ENCODE assay signal across 23 cellular contexts in genomic region chr4:58766763-58767162, GRCh38.
"Had no signal": no experiment of that assay in that cellular context is flagged by ENCODE, and none has a peak within 500 bp of the region (broad histone marks: within the 10 kb centered on the region; RNA-seq: fewer than 3 reads in every experiment).

No MANE protein-coding gene starts in this region.

- ATAC-seq: gastrocnemius medialis; left lobe of liver; naive thymus-derived CD8-positive, alpha-beta T cell; psoas muscle; right cardiac atrium; stimulated activated effector memory CD8-positive, alpha-beta T cell treated with anti-CD3 and anti-CD28 coated beads, Interleukin-12 subunit alpha, Interleukin-12 subunit beta, amount 100 ng/mL, for 72 hours had no signal

- H3K36me3 ChIP-seq: gastrocnemius medialis, ovary, sigmoid colon, stomach, tibial artery had no signal

- DNase-seq: dorsolateral prefrontal cortex; effector CD4-positive, alpha-beta T cell; gastrocnemius medialis; head of caudate nucleus; kidney; mesendoderm; naive thymus-derived CD8-positive, alpha-beta T cell; nephron progenitor cell; occipital lobe; ovary; posterior cingulate gyrus; psoas muscle; right cardiac atrium; sigmoid colon; stimulated activated CD4-positive, alpha-beta T cell treated with anti-CD3 and anti-CD28 coated beads, Interleukin-2, amount 100 ng/mL, for 24 hours; stimulated activated CD4-positive, alpha-beta T cell treated with anti-CD3 and anti-CD28 coated beads, Interleukin-4, amount 100 ng/mL, for 24 hours; stimulated activated naive CD4-positive, alpha-beta T cell treated with Interleukin-2 at 50 U/mL for 16 hours; stomach; testis; tibial artery had no signal

- H3K4me3 ChIP-seq: dorsolateral prefrontal cortex, gastrocnemius medialis, ovary, psoas muscle, sigmoid colon, stomach, testis, tibial artery had no signal

- FAIRE-seq: colon, kidney had no signal

- H3K27ac ChIP-seq: dorsolateral prefrontal cortex, gastrocnemius medialis, ovary, psoas muscle, sigmoid colon, stomach, testis, tibial artery had no signal

- H3K4me1 ChIP-seq: gastrocnemius medialis, psoas muscle, sigmoid colon, stomach, testis, tibial artery had no signal

- H3K27me3 ChIP-seq: dorsolateral prefrontal cortex, gastrocnemius medialis, ovary, sigmoid colon, stomach, testis, tibial artery had no signal

- H3K9me3 ChIP-seq: gastrocnemius medialis, ovary, psoas muscle, sigmoid colon, stomach, testis, tibial artery had no signal
